Comparison of ENCODE assay signal across 8 cellular contexts in the genomic region with DNA sequence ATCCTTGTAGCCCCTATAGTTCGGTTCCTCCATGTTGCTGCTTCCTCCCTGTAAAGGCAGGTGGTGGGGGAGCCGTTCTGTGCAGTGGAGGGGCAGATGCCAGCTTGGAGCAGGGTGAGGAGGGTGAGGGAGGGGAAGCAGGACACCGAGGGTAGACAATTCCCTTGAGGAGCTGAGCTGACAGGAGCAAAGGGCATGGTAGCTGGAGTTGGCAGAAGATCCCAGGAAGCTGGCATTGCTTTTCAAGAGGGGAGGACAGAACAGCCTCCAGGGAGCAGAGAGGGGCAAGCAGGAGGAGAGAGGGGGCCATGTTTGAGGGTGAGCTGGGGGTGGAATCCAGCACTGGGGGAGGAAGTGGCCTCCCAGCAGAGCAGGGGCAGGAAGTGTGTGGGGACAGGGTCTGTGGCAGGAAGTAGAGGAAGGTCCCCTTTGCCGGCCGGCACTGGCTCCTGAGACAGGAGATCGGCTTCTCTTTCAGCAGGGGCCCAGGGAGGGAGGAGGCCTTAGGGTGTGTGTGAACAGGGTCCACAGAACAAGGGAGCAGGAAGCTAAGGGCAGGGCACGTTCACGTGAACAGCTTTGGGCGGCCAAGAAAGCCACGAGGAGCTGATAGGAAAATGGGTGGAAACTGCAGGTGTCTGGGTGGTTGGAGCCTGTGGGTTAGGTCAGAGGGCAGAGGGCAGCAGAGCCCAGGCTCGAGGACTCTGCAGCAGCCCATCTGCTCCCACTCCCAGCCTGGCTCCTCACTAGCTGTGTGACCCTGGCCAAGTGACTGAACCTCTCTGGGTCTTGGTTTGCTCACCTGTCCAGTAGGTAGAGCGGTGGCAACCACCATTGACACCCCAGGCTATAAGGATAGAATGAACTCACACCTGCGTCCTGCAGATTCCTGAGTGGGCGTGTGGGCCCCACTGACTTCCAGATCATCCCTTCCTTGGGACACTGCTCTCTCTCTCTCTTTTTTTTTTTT. TPM values are rescaled to one million over a fixed set of nuclear protein-coding genes. Genes with fewer than 3 reads are reported as not detected.
DNase-seq lines count a peak whose midpoint lies in the region; ATAC-seq, FAIRE-seq and TF ChIP-seq lines count a peak whose summit lies in the region.

No MANE protein-coding gene starts in this region.

- peak overlapping the region; percentile 9; the same call in 1 of the 2 replicates for H3K4me2 ChIP-seq in GM12878 (ENCODE audit: control insufficient read depth, insufficient read depth)

- no peak overlapping the region for H3K27ac ChIP-seq in GM12878 (ENCODE audit: control insufficient read depth, insufficient read depth)
- H3K27ac ChIP-seq in rectal smooth muscle tissue (ENCODE audit: low read depth, low read length) = no peak overlapping the region

- H3K4me3 ChIP-seq in NT2/D1 (ENCODE audit: insufficient read length, low read depth) (no peak overlapping the region), GM12878 (no peak overlapping the region), rectal smooth muscle tissue (ENCODE audit: low read length) (peak overlapping the region; percentile 33)

- no peaks in the 10 kb centered on the region for H3K79me2 ChIP-seq in GM12878 (ENCODE audit: control insufficient read depth, insufficient read depth, low read length)

- H2AFZ ChIP-seq in GM12878 (ENCODE audit: control insufficient read depth, low read depth, low read length) = peak overlapping the region; percentile 80

- no peaks in the 10 kb centered on the region for H3K9me3 ChIP-seq in NT2/D1 (ENCODE audit: insufficient read depth, low read length)
- no peaks in the 10 kb centered on the region for H3K9me3 ChIP-seq in GM12878 (replicated peaks; ENCODE audit: control insufficient read depth, insufficient read depth, low read length)

- no peaks in the 10 kb centered on the region for H3K27me3 ChIP-seq in NT2/D1 (ENCODE audit: insufficient read depth, insufficient read length)
- H3K27me3 ChIP-seq in GM12878 (replicated peaks in 1 of 2; ENCODE audit: control insufficient read depth in 2 of 2, insufficient read depth in 2 of 2, low read length in 1 of 2) = no peaks in the 10 kb centered on the region; a peak in 2 of 4 replicates
- no peaks in the 10 kb centered on the region for H3K27me3 ChIP-seq in rectal smooth muscle tissue (ENCODE audit: control insufficient read depth, insufficient read depth, low read length)

- peak; percentile 54 for ATAC-seq in GM12878
- no peak for ATAC-seq in GM18519 (IDR thresholded peaks at IDR 0.05; ENCODE audit: low FRiP score, unreplicated experiment)

- in situ Hi-C loops in GM12878 (cut with MboI) = no loop called here

- peaks cover 5% of the 10 kb centered on the region for H3K27me3 Mint-ChIP-seq in glutamatergic neuron (ENCODE audit: unreplicated experiment)

- H3K9ac ChIP-seq in NT2/D1 (ENCODE audit: insufficient read length, low read depth) (peak overlapping the region; percentile 8), GM12878 (ENCODE audit: control insufficient read depth, insufficient read depth, low read length) (peak overlapping the region; percentile 12; the same call in 1 of the 2 replicates), rectal smooth muscle tissue (ENCODE audit: low read length) (no peak overlapping the region)

- no peak overlapping the region for H3K4me3 Mint-ChIP-seq in glutamatergic neuron (ENCODE audit: unreplicated experiment)

- TF ChIP-seq CTCF in GM10266 (IDR thresholded peaks at IDR 0.05; ENCODE audit: control insufficient read depth, insufficient read depth, low read depth, missing control alignments) (no peak), GM12878 (IDR thresholded peaks at IDR 0.05 in 2 of 3, conservative IDR thresholded peaks at IDR 0.05 in 1 of 3; ENCODE audit: control insufficient read depth in 2 of 3, extremely low read depth in 1 of 3, insufficient read depth in 1 of 3, low read depth in 3 of 3, low read length in 3 of 3) (no peak), glutamatergic neuron (IDR thresholded peaks at IDR 0.05; ENCODE audit: partially characterized antibody, unreplicated experiment) (no peak)

- POLR2A ChIA-PET in GM12878 (lab: Charles Lee) = no interaction called here

- intact Hi-C loops in GM12878 (cut with micrococcal nuclease; ENCODE audit: unreplicated experiment) = no loop called here

- 0 out of 2 replicates have a peak, but pooled peaks have one; percentile 29 for TF ChIP-seq POLR2A in GM12878 (IDR thresholded peaks at IDR 0.05; ENCODE audit: low read depth, low read length)

- WGBS in GM12878 (ENCODE audit: insufficient coverage, insufficient replicate concordance, low lambda C conversion rate, missing lambda C conversion rate) = 15% methylated on average over 14 of the region's 14 CpGs

- H3K27ac Mint-ChIP-seq in glutamatergic neuron (ENCODE audit: unreplicated experiment) = no peak overlapping the region

- H3K36me3 Mint-ChIP-seq in glutamatergic neuron (ENCODE audit: unreplicated experiment) = no peaks in the 10 kb centered on the region

- DNase-seq in GM10266 (ENCODE audit: extremely low spot score) (peak; percentile 59), NT2/D1 (ENCODE audit: low read depth, low spot score) (no peak), GM12878 (ENCODE audit: low read depth, low spot score) (no peak), NCI-H2227 (lab: John Stamatoyannopoulos, UW; ENCODE audit: unreplicated experiment) (no peak), glutamatergic neuron (no peak), NCI-H82 (lab: John Stamatoyannopoulos, UW) (no peak)

- peaks cover 1% of the 10 kb centered on the region for H3K9me3 Mint-ChIP-seq in glutamatergic neuron (ENCODE audit: unreplicated experiment)

- no peaks in the 10 kb centered on the region for H3K36me3 ChIP-seq in NT2/D1 (ENCODE audit: insufficient read depth, insufficient read length, low read length)
- H3K36me3 ChIP-seq in GM12878 (ENCODE audit: control insufficient read depth in 2 of 2, insufficient read depth in 2 of 2, low read length in 1 of 2) = no peaks in the 10 kb centered on the region
- H3K36me3 ChIP-seq in rectal smooth muscle tissue (ENCODE audit: control insufficient read depth, insufficient read depth, low read length) = no peaks in the 10 kb centered on the region

- no TSS peak for BruUV-seq in GM12878 (replicated peaks; lab: Mats Ljungman, UMichigan)

- H3K4me1 ChIP-seq in NT2/D1 (ENCODE audit: insufficient read depth, insufficient read length) (peaks cover 9% of the 10 kb centered on the region), GM12878 (ENCODE audit: control insufficient read depth, insufficient read depth, low read length) (peaks cover 8% of the 10 kb centered on the region), rectal smooth muscle tissue (ENCODE audit: control insufficient read depth, insufficient read depth, low read length) (no peaks in the 10 kb centered on the region)

- RAD21 ChIA-PET in GM12878 (lab: Charles Lee; ENCODE audit: unreplicated experiment) = no interaction called here

- H4K20me1 ChIP-seq in GM12878 (ENCODE audit: control insufficient read depth, insufficient read depth) = no peaks in the 10 kb centered on the region

- peaks cover 10% of the 10 kb centered on the region for H3K4me1 Mint-ChIP-seq in glutamatergic neuron (ENCODE audit: low read depth, unreplicated experiment)

- no peak for TF ChIP-seq EP300 in GM12878 (IDR thresholded peaks at IDR 0.05; ENCODE audit: borderline replicate concordance in 1 of 2, control insufficient read depth in 1 of 2, low read depth in 2 of 2, low read length in 2 of 2)

- SMC1A ChIA-PET in GM12878 (lab: Charles Lee; ENCODE audit: uncharacterized antibody, unreplicated experiment) = no interaction called here

- CTCF ChIA-PET in GM12878 (lab: Yijun Ruan, JAX) = interaction anchor here (1.1 kb wide), 1 partner anchor 60 kb away, joined by 3 read pairs; no protein-coding TSS in a partner anchor

- no peak for TF ChIP-seq RAD21 in GM12878 (IDR thresholded peaks at IDR 0.05; ENCODE audit: insufficient read depth, low read depth, low read length)

- FAIRE-seq in GM12878 (lab: Jason Lieb, UNC) = no peak

TF ChIP-seq in GM12878, 131 proteins besides CTCF, POLR2A, EP300 and RAD21 (continues in another document):
- no peak for TF ChIP-seq NFIC (IDR thresholded peaks at IDR 0.05; ENCODE audit: low read depth, low read length)

RNA-seq across cellular contexts. Expression of gene SPNS2, which starts 17.5 kb away (rescaled TPM):
- not detected in 2 replicates for total RNA-seq in GM12878 (2013; cell fraction: nucleolus; rRNA removed)
- 0.17 and 0.82 TPM in 2 replicates for total RNA-seq in GM12878 (2014; rRNA removed)
- total RNA-seq in GM12878 (2014; rRNA removed; fragmentation: Illumina TruSeq; extraction: Trizol) = 0.09 TPM in 2 replicates
- total RNA-seq in GM12878 (2021) = 0.28 and 0.56 TPM in 2 replicates
- not detected for polyA plus RNA-seq in GM12878 (2011; ENCODE audit: low read depth)
- polyA plus RNA-seq in GM12878 (2011; rRNA removed) = 0.04 TPM in 1 of 2 replicates, not detected in the other
- 0.06 and 0.18 TPM in 2 replicates for polyA plus RNA-seq in GM12878 (2011; cell fraction: cytosol; rRNA removed)
- polyA plus RNA-seq in GM12878 (2011; cell fraction: nucleus; rRNA removed) = 0.25 TPM in 2 replicates
- polyA plus RNA-seq in GM12878 (2012) = 0.50 and 0.79 TPM in 2 replicates
- polyA plus RNA-seq in GM12878 (2014; fragmentation: Illumina TruSeq; extraction: Trizol) = 0.15 TPM in 1 of 2 replicates, not detected in the other
- not detected for polyA plus RNA-seq in GM12878 (2014; fragmentation: Nextera tagmentation; extraction: Ambion mirVana)
- polyA plus RNA-seq in GM12878 (2014; rRNA removed) = 0.29 and 0.53 TPM in 2 replicates
- 1 to 10 TPM in 1 of 2 experiments, under 1 TPM in 1; 0.49 to 1.1 TPM for polyA plus RNA-seq in GM12878 (2016; fragmentation: Nextera tagmentation; extraction: Ambion mirVana)
- not detected in 2 replicates for polyA minus RNA-seq in GM12878 (2011; rRNA and poly(A)+ RNA removed)
- polyA minus RNA-seq in GM12878 (2011; cell fraction: cytosol; rRNA and poly(A)+ RNA removed) = not detected in 2 replicates
- not detected in 2 replicates for polyA minus RNA-seq in GM12878 (2011; cell fraction: nucleus; rRNA and poly(A)+ RNA removed)
- 73.0 TPM for total RNA-seq in glutamatergic neuron (ENCODE audit: unreplicated experiment)

RNA-seq across cellular contexts. Expression of gene SPNS3, which starts 47.5 kb away (rescaled TPM):
- 0.23 and 0.29 TPM in 2 replicates for total RNA-seq in GM12878 (2013; cell fraction: nucleolus; rRNA removed)
- total RNA-seq in GM12878 (2014; rRNA removed) (2.6 and 3.3 TPM in 2 replicates), GM12878 (2014; rRNA removed; fragmentation: Illumina TruSeq; extraction: Trizol) (0.51 and 0.89 TPM in 2 replicates), GM12878 (2021) (2.0 and 2.3 TPM in 2 replicates), glutamatergic neuron (ENCODE audit: unreplicated experiment) (not detected)
- not detected for polyA plus RNA-seq in GM12878 (2011; ENCODE audit: low read depth)
- polyA plus RNA-seq in GM12878 (2011; rRNA removed) (0.16 and 0.35 TPM in 2 replicates), GM12878 (2014; fragmentation: Illumina TruSeq; extraction: Trizol) (0.29 and 0.50 TPM in 2 replicates), GM12878 (2014; fragmentation: Nextera tagmentation; extraction: Ambion mirVana) (under 1 TPM; 0.24 TPM), GM12878 (2014; rRNA removed) (2.2 and 2.3 TPM in 2 replicates), GM12878 (2016; fragmentation: Nextera tagmentation; extraction: Ambion mirVana) (1 to 10 TPM; 1.0 to 2.3 TPM)
- 0.49 and 0.57 TPM in 2 replicates for polyA plus RNA-seq in GM12878 (2011; cell fraction: cytosol; rRNA removed)
- polyA plus RNA-seq in GM12878 (2011; cell fraction: nucleus; rRNA removed) = 1.0 and 1.2 TPM in 2 replicates
- polyA plus RNA-seq in GM12878 (2012) = 0.51 and 0.80 TPM in 2 replicates
- polyA minus RNA-seq in GM12878 (2011; rRNA and poly(A)+ RNA removed) = 0.29 and 0.31 TPM in 2 replicates
- not detected in 2 replicates for polyA minus RNA-seq in GM12878 (2011; cell fraction: cytosol; rRNA and poly(A)+ RNA removed)
- polyA minus RNA-seq in GM12878 (2011; cell fraction: nucleus; rRNA and poly(A)+ RNA removed) = 0.24 and 0.86 TPM in 2 replicates

Comparison
In these comparisons a context has a peak if more than half of its experiments do, and no peak if none do; other contexts are left out.
1. RNA of gene SPNS2, which starts 17.5 kb away (total RNA-seq): 73.0 TPM in glutamatergic neuron (single experiment); 0.09 to 0.82 TPM in GM12878; every median in the first group is over 10 times any median in the second.